ENCODE assay signal across 9 cellular contexts in genomic region chr2:6864938-6865345, GRCh38. TPM values are rescaled to one million over a fixed set of nuclear protein-coding genes. Genes with fewer than 3 reads are reported as not detected.
DNase-seq lines count a peak whose midpoint lies in the region; ATAC-seq and TF ChIP-seq lines count a peak whose summit lies in the region.
"Had no signal": no experiment of that assay in that cellular context is flagged by ENCODE, and none has a peak within 500 bp of the region (broad histone marks: within the 10 kb centered on the region; RNA-seq: fewer than 3 reads in every experiment).

No MANE protein-coding gene starts in this region.

- H4K8ac ChIP-seq in mesendoderm (ENCODE audit: low read depth, low read length) = no peak overlapping the region

- peak overlapping the region; percentile 75 for H3K56ac ChIP-seq in mesendoderm (ENCODE audit: low read length)

- peaks cover 9% of the 10 kb centered on the region for H3K36me3 ChIP-seq in CD8-positive, alpha-beta memory T cell (ENCODE audit: insufficient read depth, low read length)
- H3K36me3 ChIP-seq in Karpas-422 (ENCODE audit: insufficient read depth, low read length) (peaks cover 17% of the 10 kb centered on the region), body of pancreas (replicated peaks in 1 of 2; ENCODE audit: insufficient read depth in 1 of 2, low read depth in 2 of 2) (no peaks in the 10 kb centered on the region), mesendoderm (ENCODE audit: control insufficient read depth, insufficient read depth, low read length) (no peaks in the 10 kb centered on the region), uterus (no peaks in the 10 kb centered on the region)

- H3K9me3 ChIP-seq in CD8-positive, alpha-beta memory T cell (ENCODE audit: low read length) = no peaks in the 10 kb centered on the region
- H3K9me3 ChIP-seq in Karpas-422 (ENCODE audit: low read length) = no peaks in the 10 kb centered on the region
- H3K9me3 ChIP-seq in body of pancreas = no peaks in the 10 kb centered on the region
- no peaks in the 10 kb centered on the region for H3K9me3 ChIP-seq in uterus

- no peak overlapping the region for H3K18ac ChIP-seq in mesendoderm (ENCODE audit: low read length)

- peak overlapping the region; percentile 80 for H3K9ac ChIP-seq in Karpas-422 (ENCODE audit: low read length)
- peak overlapping the region; percentile 57 for H3K9ac ChIP-seq in mesendoderm (ENCODE audit: low read length)
- H3K9ac ChIP-seq: KMS-11 had no signal

- H3K4me1 ChIP-seq in CD8-positive, alpha-beta memory T cell (ENCODE audit: insufficient read depth, low read length) = peaks cover 16% of the 10 kb centered on the region
- H3K4me1 ChIP-seq in Karpas-422 (ENCODE audit: low read length) (peaks cover 22% of the 10 kb centered on the region), body of pancreas (peaks cover 22% of the 10 kb centered on the region), mesendoderm (ENCODE audit: control insufficient read depth, low read depth, low read length) (no peaks in the 10 kb centered on the region), uterus (peaks cover 0 to 4% of the 10 kb centered on the region in 2 donors)

- peaks cover 23 to 28% (median 25%) of the 10 kb centered on the region in 3 donors for H3K36me3 Mint-ChIP-seq in CD8-positive, alpha-beta memory T cell

- peaks cover 18 to 21% (median 20%) of the 10 kb centered on the region in 3 donors for H3K4me1 Mint-ChIP-seq in CD8-positive, alpha-beta memory T cell

- intact Hi-C loops in body of pancreas (cut with DNase I) = no loop called here
- intact Hi-C loops in uterus (cut with DNase I; ENCODE audit: low total_unique reads) = no loop called here

- H3K9me2 ChIP-seq in Karpas-422 (replicated peaks; ENCODE audit: insufficient read depth, low read length) = no peaks in the 10 kb centered on the region

- peak overlapping the region; percentile 93 for H2AFZ ChIP-seq in Karpas-422 (ENCODE audit: low read length)

- H3K4me3 ChIP-seq in CD8-positive, alpha-beta memory T cell (ENCODE audit: low read length) = peak overlapping the region; percentile 82
- H3K4me3 ChIP-seq in Karpas-422 (ENCODE audit: low read length) (peak overlapping the region; percentile 89), body of pancreas (peak overlapping the region; percentile 15 to 69), mesendoderm (ENCODE audit: low read length) (no peak overlapping the region), uterus (peak overlapping the region; percentile 49 to 64)

- no peak overlapping the region for H2BK120ac ChIP-seq in mesendoderm (ENCODE audit: low read depth, low read length)

- peaks cover 0 to 6% (median 3%) of the 10 kb centered on the region in 5 donors for H3K9me3 Mint-ChIP-seq in CD8-positive, alpha-beta memory T cell

- peak overlapping the region; percentile 69 for H3K27ac ChIP-seq in CD8-positive, alpha-beta memory T cell (ENCODE audit: low read depth, low read length)
- H3K27ac ChIP-seq in Karpas-422 (ENCODE audit: low read length) = peak overlapping the region; percentile 33; the same call in 1 of the 2 replicates
- H3K27ac ChIP-seq in body of pancreas = peak overlapping the region; percentile 82 to 94 (median 86)
- no peak overlapping the region for H3K27ac ChIP-seq in mesendoderm (ENCODE audit: low read depth, low read length)
- H3K27ac ChIP-seq in uterus = peak overlapping the region; percentile 77 to 85
- H3K27ac ChIP-seq: KMS-11 had no signal

- WGBS in body of pancreas, 2 donors = 4 to 31% methylated on average over 4 to 35 of the region's 36 CpGs
- WGBS in mesendoderm (ENCODE audit: extremely low coverage, insufficient coverage, low lambda C conversion rate) = no CpG with 5 or more reads among the region's 36 CpGs

- ATAC-seq in GM21528 (IDR thresholded peaks at IDR 0.05; ENCODE audit: low FRiP score, unreplicated experiment) (peak; percentile 33), body of pancreas (no peak)

- no peak overlapping the region for H2BK5ac ChIP-seq in mesendoderm (ENCODE audit: low read length)

- H3K4ac ChIP-seq in mesendoderm (ENCODE audit: low read depth, low read length) = no peak overlapping the region

- H3K4me2 ChIP-seq in Karpas-422 (ENCODE audit: low read depth, low read length, poor library complexity, severe bottlenecking) (peak overlapping the region; percentile 98), mesendoderm (ENCODE audit: low read length) (peak overlapping the region; percentile 91)

- peak overlapping the region; percentile 71 to 88 (median 80) for H3K4me3 Mint-ChIP-seq in CD8-positive, alpha-beta memory T cell

- no peak overlapping the region for H2BK15ac ChIP-seq in mesendoderm (replicated peaks; ENCODE audit: low read depth)

- CTCF ChIA-PET in CD8-positive, alpha-beta memory T cell (lab: Charles Lee) = interaction anchor here (1.1 to 3.0 kb wide), 13 partner anchors 10 to 179 kb away, joined by 3 to 24 read pairs (median 6); partner anchors contain the start of genes RNF144A and RSAD2

- H3K27me3 ChIP-seq in CD8-positive, alpha-beta memory T cell (ENCODE audit: insufficient read depth, low read length, poor library complexity, severe bottlenecking) = no peaks in the 10 kb centered on the region
- H3K27me3 ChIP-seq in Karpas-422 (ENCODE audit: low read length) = no peaks in the 10 kb centered on the region
- no peaks in the 10 kb centered on the region for H3K27me3 ChIP-seq in body of pancreas
- no peaks in the 10 kb centered on the region for H3K27me3 ChIP-seq in mesendoderm (ENCODE audit: insufficient read depth, low read length, poor library complexity)
- no peaks in the 10 kb centered on the region for H3K27me3 ChIP-seq in uterus

- peaks cover 7% of the 10 kb centered on the region; the same call in 1 of the 2 replicates for H3K79me2 ChIP-seq in Karpas-422 (ENCODE audit: low read length)
- H3K79me2 ChIP-seq in mesendoderm (ENCODE audit: control insufficient read depth, insufficient read depth, low read length) = no peaks in the 10 kb centered on the region

- H3K27me3 Mint-ChIP-seq in CD8-positive, alpha-beta memory T cell = peaks cover 0 to 1% of the 10 kb centered on the region in 2 donors

- no peaks in the 10 kb centered on the region for H3K79me1 ChIP-seq in mesendoderm (ENCODE audit: low read length)

- TF ChIP-seq CTCF in body of pancreas (IDR thresholded peaks at IDR 0.05) (no peak), uterus (IDR thresholded peaks at IDR 0.05) (no peak)

- H3K27ac Mint-ChIP-seq in CD8-positive, alpha-beta memory T cell = peak overlapping the region in 7 of 8 donors; percentile 29 to 86 (median 66)

- DNase-seq in CD8-positive, alpha-beta memory T cell = peak in 3 of 5 donors; percentile 3 to 55 (median 4)
- DNase-seq in Karpas-422 (peak; percentile 76), body of pancreas (peak in 2 of 4 donors; percentile 25 to 43), mesendoderm (peak; percentile 4), uterus (peak; percentile 22 to 42), hippocampal formation (lab: John Stamatoyannopoulos, UW) (no peak), globus pallidus (ENCODE audit: low spot score) (no peak)

- H4K20me1 ChIP-seq in Karpas-422 (ENCODE audit: insufficient read depth, low read depth, low read length) = no peaks in the 10 kb centered on the region

- H2AK5ac ChIP-seq in mesendoderm (ENCODE audit: low read length) = no peak overlapping the region

- TF ChIP-seq POLR2A in body of pancreas (IDR thresholded peaks at IDR 0.05) (no peak), uterus (IDR thresholded peaks at IDR 0.05) (no peak)

- H4K5ac ChIP-seq in mesendoderm (ENCODE audit: low read length) = no peak overlapping the region

- H3K23ac ChIP-seq in mesendoderm (ENCODE audit: low read length) = peak overlapping the region; percentile 80

- POLR2A ChIA-PET in CD8-positive, alpha-beta memory T cell (lab: Charles Lee) = interaction anchor here (0.8 to 3.1 kb wide), 3 partner anchors 12 to 47 kb away, joined by 3 to 19 read pairs (median 3); partner anchors contain the start of gene RSAD2

RNA-seq across cellular contexts. Expression of gene CMPK2, which starts 0.8 kb away (rescaled TPM):
- total RNA-seq in CD8-positive, alpha-beta memory T cell = 1 to 10 TPM in 1 of 2 experiments, under 1 TPM in 1; 0.62 to 1.1 TPM
- polyA plus RNA-seq in CD8-positive, alpha-beta memory T cell = 10.9 TPM
- 18.8 and 26.6 TPM in 2 replicates for total RNA-seq in Karpas-422 (2014; rRNA removed; shearing (Covaris generic); ENCODE audit: low replicate concordance)
- total RNA-seq in body of pancreas = 1 to 10 TPM; 6.7 to 6.9 TPM
- polyA plus RNA-seq in mesendoderm (2013, experiment 1 of 2) = 0.42 TPM
- polyA plus RNA-seq in mesendoderm (2013, experiment 2 of 2) = 0.41 TPM
- total RNA-seq in uterus = 1 to 10 TPM; 2.9 to 9.7 (median 8.0) TPM

RNA-seq across cellular contexts. Expression of gene RSAD2, which starts 12.6 kb away (rescaled TPM):
- total RNA-seq in CD8-positive, alpha-beta memory T cell = under 1 TPM; 0.85 to 1.00 TPM
- polyA plus RNA-seq in CD8-positive, alpha-beta memory T cell = 7.6 TPM
- 2.7 and 12.4 TPM in 2 replicates for total RNA-seq in Karpas-422 (2014; rRNA removed; shearing (Covaris generic); ENCODE audit: low replicate concordance)
- total RNA-seq in body of pancreas (1 to 10 TPM in 1 of 2 donors, under 1 TPM in 1; under 0.01 to 1.0 TPM), uterus (10 to 100 TPM in 2 of 4 donors, under 1 TPM in 2; 0.29 to 14.7 (median 6.3) TPM)
- polyA plus RNA-seq in mesendoderm (2013, experiment 1 of 2) = 0.01 TPM
- polyA plus RNA-seq in mesendoderm (2013, experiment 2 of 2) = not detected

RNA-seq across cellular contexts. Expression of gene RNF144A, which starts 52.3 kb away (rescaled TPM):
- 10 to 100 TPM; 13.5 to 14.9 TPM for total RNA-seq in CD8-positive, alpha-beta memory T cell
- 8.3 TPM for polyA plus RNA-seq in CD8-positive, alpha-beta memory T cell
- 0.07 and 0.29 TPM in 2 replicates for total RNA-seq in Karpas-422 (2014; rRNA removed; shearing (Covaris generic); ENCODE audit: low replicate concordance)
- 100 to 1,000 TPM in 1 of 2 donors, 10 to 100 TPM in 1; 52.7 to 109 TPM for total RNA-seq in body of pancreas
- polyA plus RNA-seq in mesendoderm (2013, experiment 1 of 2) = 6.3 TPM
- 6.0 TPM for polyA plus RNA-seq in mesendoderm (2013, experiment 2 of 2)
- 100 to 1,000 TPM in 1 of 4 donors, 10 to 100 TPM in 3; 22.5 to 103 (median 63.0) TPM for total RNA-seq in uterus

Comparison
In these comparisons a context has a peak if more than half of its experiments do, and no peak if none do; other contexts are left out.
1. DNase-seq: peak in CD8-positive, alpha-beta memory T cell (3 of 5), Karpas-422 (single experiment), mesendoderm (single experiment) and uterus (2 of 2); none in hippocampal formation (0 of 2) and globus pallidus (single experiment).
2. RNA of gene RNF144A, which starts 52.3 kb away (total RNA-seq): 52.7 to 109 TPM in body of pancreas, 22.5 to 103 TPM in uterus and 13.5 to 14.9 TPM in CD8-positive, alpha-beta memory T cell; 0.07 to 0.29 TPM in Karpas-422; every median in the first group is over 10 times any median in the second.